ENCODE assay signal across 23 cellular contexts in genomic region chr6:47663462-47664216, GRCh38. TPM values are rescaled to one million over a fixed set of nuclear protein-coding genes. Genes with fewer than 3 reads are reported as not detected.
DNase-seq lines count a peak whose midpoint lies in the region; ATAC-seq and TF ChIP-seq lines count a peak whose summit lies in the region.
"Had no signal": no experiment of that assay in that cellular context is flagged by ENCODE, and none has a peak within 500 bp of the region (broad histone marks: within the 10 kb centered on the region; RNA-seq: fewer than 3 reads in every experiment).

No MANE protein-coding gene starts in this region.

- H3K18ac ChIP-seq in H9 (ENCODE audit: insufficient read length, low read depth, low read length), result no peak overlapping the region

- H4K5ac ChIP-seq in H9 (ENCODE audit: insufficient read length, low read depth, low read length), result no peak overlapping the region

- no peak for ATAC-seq in HG02588 (IDR thresholded peaks at IDR 0.05; ENCODE audit: unreplicated experiment)
- ATAC-seq: activated CD4-positive, CD25-positive, alpha-beta regulatory T cell treated with anti-CD3 and anti-CD28 coated beads, Interleukin-2, amount 50 U/mL, for 24 hours; activated naive CD4-positive, alpha-beta T cell treated with anti-CD3 and anti-CD28 coated beads, Interleukin-2, amount 50 U/mL, for 72 hours; upper lobe of right lung had no signal

- no peaks in the 10 kb centered on the region for H3K27me3 ChIP-seq in H9 (ENCODE audit: insufficient read depth, low read length)
- no peaks in the 10 kb centered on the region for H3K27me3 ChIP-seq in ectodermal cell (ENCODE audit: control insufficient read depth, insufficient read depth, low read length, poor library complexity, severe bottlenecking)
- H3K27me3 ChIP-seq in uterus, result no peaks in the 10 kb centered on the region
- H3K27me3 ChIP-seq: ovary, SJSA1, upper lobe of right lung had no signal

- H3K27ac ChIP-seq in H9 (ENCODE audit: insufficient read length, low read depth, low read length) (no peak overlapping the region), ectodermal cell (ENCODE audit: insufficient read depth, low read depth, low read length, poor library complexity, severe bottlenecking) (peak overlapping the region; percentile 45), uterus (no peak overlapping the region)
- H3K27ac ChIP-seq: KMS-11, ovary, SJSA1, upper lobe of right lung had no signal

- H4K8ac ChIP-seq in H9 (replicated peaks; ENCODE audit: insufficient read length, low read depth, low read length), result no peak overlapping the region

- H2BK5ac ChIP-seq in H9 (ENCODE audit: insufficient read length, low read length), result no peak overlapping the region

- no peak overlapping the region for H3K14ac ChIP-seq in H9 (ENCODE audit: insufficient read depth, low read length)

- H3K4me3 ChIP-seq in ectodermal cell (ENCODE audit: insufficient read depth, low read depth, low read length), result no peak overlapping the region
- H3K4me3 ChIP-seq in uterus, result no peak overlapping the region
- H3K4me3 ChIP-seq: HAP-1, ovary, SJSA1, upper lobe of right lung had no signal

- H3K79me2 ChIP-seq in H9 (ENCODE audit: insufficient read depth, low read length), result no peaks in the 10 kb centered on the region

- peaks cover 13 to 24% of the 10 kb centered on the region in 2 experiments for H3K4me1 Mint-ChIP-seq in H9
- H3K4me1 Mint-ChIP-seq: CD4-positive, alpha-beta memory T cell had no signal

- H3K4me1 ChIP-seq in H9 (ENCODE audit: insufficient read depth, low read length), result peaks cover 3% of the 10 kb centered on the region; the same call in 1 of the 2 replicates
- H3K4me1 ChIP-seq in ectodermal cell (ENCODE audit: control insufficient read depth, insufficient read depth, low read length), result peaks cover 10% of the 10 kb centered on the region
- no peaks in the 10 kb centered on the region for H3K4me1 ChIP-seq in uterus
- H3K4me1 ChIP-seq: SJSA1, upper lobe of right lung had no signal

- no peak for TF ChIP-seq POLR2A in uterus (IDR thresholded peaks at IDR 0.05)

- no peak overlapping the region for H3T11ph ChIP-seq in H9 (ENCODE audit: low read length)

- no peaks in the 10 kb centered on the region for H3K79me1 ChIP-seq in H9 (ENCODE audit: insufficient read depth, low read depth, low read length, poor library complexity, severe bottlenecking)

- no peak overlapping the region for H3K23ac ChIP-seq in H9 (ENCODE audit: insufficient read length, low read depth, low read length)

- H2AK5ac ChIP-seq in H9 (ENCODE audit: insufficient read length, low read length), result no peak overlapping the region

- no peak overlapping the region for H2BK20ac ChIP-seq in H9 (ENCODE audit: low read depth, low read length, poor library complexity, severe bottlenecking)

- no peaks in the 10 kb centered on the region for H3K36me3 Mint-ChIP-seq in H9 (ENCODE audit: insufficient read depth in 1 of 3, low read depth in 3 of 3)
- H3K36me3 Mint-ChIP-seq: activated naive CD4-positive, alpha-beta T cell treated with anti-CD3 and anti-CD28 coated beads, Interleukin-2, amount 50 U/mL, for 72 hours; CD4-positive, alpha-beta memory T cell had no signal

- no peak overlapping the region for H2BK12ac ChIP-seq in H9 (ENCODE audit: insufficient read length, low read depth, low read length)

- H2BK120ac ChIP-seq in H9 (ENCODE audit: low read depth, low read length, poor library complexity, severe bottlenecking), result no peak overlapping the region

- H4K91ac ChIP-seq in H9 (ENCODE audit: insufficient read length, low read depth, low read length), result no peak overlapping the region

- no peak overlapping the region for H3K9ac ChIP-seq in H9 (ENCODE audit: extremely low read depth, insufficient read length, low read length)
- H3K9ac ChIP-seq: KMS-11 had no signal

- WGBS in H9 (ENCODE audit: extremely low coverage, insufficient read length, low lambda C conversion rate), result no CpG with 5 or more reads among the region's 13 CpGs
- 49 to 51% methylated on average over 11 to 12 of the region's 13 CpGs for WGBS in ectodermal cell, 2 experiments

- peak overlapping the region; percentile 88 to 94 (median 90) for H3K27ac Mint-ChIP-seq in H9
- H3K27ac Mint-ChIP-seq: activated naive CD4-positive, alpha-beta T cell treated with anti-CD3 and anti-CD28 coated beads, Interleukin-2, amount 50 U/mL, for 72 hours had no signal

- intact Hi-C loops in uterus (cut with DNase I; ENCODE audit: low total_unique reads), result no loop called here

- no peaks in the 10 kb centered on the region for H3K36me3 ChIP-seq in ectodermal cell (ENCODE audit: control insufficient read depth, insufficient read depth, low read length)
- no peaks in the 10 kb centered on the region for H3K36me3 ChIP-seq in uterus
- H3K36me3 ChIP-seq: HAP-1, ovary, SJSA1, upper lobe of right lung had no signal

- no peak overlapping the region for H3K56ac ChIP-seq in H9 (ENCODE audit: insufficient read length, low read depth, low read length)

- no peaks in the 10 kb centered on the region for H3K9me3 ChIP-seq in H9 (ENCODE audit: control insufficient read depth, low read depth, low read length)
- no peaks in the 10 kb centered on the region for H3K9me3 ChIP-seq in ectodermal cell (ENCODE audit: control insufficient read depth, low read length)
- H3K9me3 ChIP-seq in uterus, result no peaks in the 10 kb centered on the region
- H3K9me3 ChIP-seq: HAP-1, ovary, SJSA1, upper lobe of right lung had no signal

- H3K9me3 Mint-ChIP-seq in H9, result no peaks in the 10 kb centered on the region
- H3K9me3 Mint-ChIP-seq: activated naive CD4-positive, alpha-beta T cell treated with anti-CD3 and anti-CD28 coated beads, Interleukin-2, amount 50 U/mL, for 72 hours had no signal

- no peak overlapping the region for H3K4me2 ChIP-seq in H9 (ENCODE audit: insufficient read depth, insufficient read length, low read length)
- H3K4me2 ChIP-seq: KMS-11 had no signal

- H2AFZ ChIP-seq in H9 (ENCODE audit: low read length), result no peak overlapping the region

- peak; percentile 77 for DNase-seq in H9
- DNase-seq in NCI-H2227 (lab: John Stamatoyannopoulos, UW; ENCODE audit: unreplicated experiment), result peak; percentile 19
- DNase-seq in kidney tubule cell (ENCODE audit: low spot score), result peak; percentile 64
- no peak for DNase-seq in uterus
- DNase-seq in NCI-H82 treated with DMSO at 0.1 percent for 48 hours (lab: John Stamatoyannopoulos, UW; ENCODE audit: unreplicated experiment), result no peak
- DNase-seq: CD4-positive, alpha-beta memory T cell; foreskin melanocyte; NCI-H1092; NCI-H446; ovary; stimulated activated CD4-positive, alpha-beta T cell treated with anti-CD3 and anti-CD28 coated beads, Interleukin-2, amount 100 ng/mL, for 24 hours; T-helper 2 cell; upper lobe of right lung had no signal

- no peak overlapping the region for H3K4me3 Mint-ChIP-seq in H9
- H3K4me3 Mint-ChIP-seq: CD4-positive, alpha-beta memory T cell had no signal

- H3K27me3 Mint-ChIP-seq in H9 (ENCODE audit: low read depth), result no peaks in the 10 kb centered on the region

- H3K23me2 ChIP-seq in H9 (ENCODE audit: insufficient read length, low read depth, low read length, poor library complexity, severe bottlenecking), result no peaks in the 10 kb centered on the region

- H2BK15ac ChIP-seq in H9 (ENCODE audit: low read depth, low read length), result no peak overlapping the region

- H4K20me1 ChIP-seq in H9 (ENCODE audit: control insufficient read depth, insufficient read depth, insufficient read length), result no peaks in the 10 kb centered on the region

- H3K4ac ChIP-seq in H9 (ENCODE audit: low read depth, low read length), result no peak overlapping the region

- TF ChIP-seq CTCF in H9 (conservative IDR thresholded peaks at IDR 0.05), result no peak
- no peak for TF ChIP-seq CTCF in uterus (IDR thresholded peaks at IDR 0.05)

RNA-seq across cellular contexts. Expression of gene ADGRF4, which starts 34.7 kb away (rescaled TPM):
- not detected in 2 replicates for total RNA-seq in H9 (2021)
- not detected for polyA plus RNA-seq in ectodermal cell (2013, experiment 1 of 4)
- polyA plus RNA-seq in ectodermal cell (2013, experiment 2 of 4), result 0.12 TPM
- polyA plus RNA-seq in ectodermal cell (2013, experiment 3 of 4), result not detected
- polyA plus RNA-seq in ectodermal cell (2013, experiment 4 of 4), result not detected
- total RNA-seq in uterus, result under 1 TPM in 1 of 4 donors, not detected in 3; 0.24 TPM
- total RNA-seq: activated CD8-positive, alpha-beta memory T cell treated with anti-CD3 and anti-CD28 coated beads for 36 hours; activated naive CD4-positive, alpha-beta T cell treated with anti-CD3 and anti-CD28 coated beads, Interleukin-2, amount 50 U/mL, for 72 hours; CD4-positive, alpha-beta memory T cell; myocyte; OCI-LY7; SJSA1; upper lobe of right lung had no signal
- polyA plus RNA-seq: CD4-positive, alpha-beta memory T cell had no signal

Comparison
In these comparisons a context has a peak if more than half of its experiments do, and no peak if none do; other contexts are left out.
1. DNase-seq: peak in H9 (single experiment), NCI-H2227 (single experiment) and kidney tubule cell (single experiment); none in uterus (0 of 2) and NCI-H82 treated with DMSO at 0.1 percent for 48 hours (single experiment).